Comparison of ENCODE assay signal across 8 cellular contexts in genomic region chr10:72320676-72321247, GRCh38. TPM values are rescaled to one million over a fixed set of nuclear protein-coding genes. Genes with fewer than 3 reads are reported as not detected.
DNase-seq lines count a peak whose midpoint lies in the region; ATAC-seq lines count a peak whose summit lies in the region.

No MANE protein-coding gene starts in this region.

- no peaks in the 10 kb centered on the region for H4K20me1 ChIP-seq in BLaER1 treated with 17β-estradiol and CSF1 and Interleukin-3, amounts not matched to agents 10 nM and 100 nM

- DNase-seq in NCI-H345 treated with DMSO at 0.1 percent for 48 hours (lab: John Stamatoyannopoulos, UW; ENCODE audit: unreplicated experiment) (peak; percentile 13), dermis blood vessel endothelial cell (peak; percentile 87), medulla oblongata (ENCODE audit: extremely low spot score) (peak; percentile 57)
- DNase-seq in stimulated activated naive CD8-positive, alpha-beta T cell treated with anti-CD3 and anti-CD28 coated beads, Interleukin-15, Interleukin-2, amounts not matched to agents 100 U/mL and 50 U/mL, for 24 hours, result peak; percentile 81

- H3K9me3 ChIP-seq in BLaER1 treated with 17β-estradiol and CSF1 and Interleukin-3, amounts not matched to agents 10 nM and 100 nM (replicated peaks in 1 of 11), result 0 out of 22 replicates have a peak, but pooled peaks cover 0 to 3% (median 0%) of the 10 kb centered on the region in 11 experiments

- H3K4me1 ChIP-seq in BLaER1 treated with 17β-estradiol and CSF1 and Interleukin-3, amounts not matched to agents 10 nM and 100 nM, result peaks cover 91 to 98% (median 95%) of the 10 kb centered on the region in 10 experiments

- peak overlapping the region; percentile 89 to 98 (median 95) for H3K4me2 ChIP-seq in BLaER1 treated with 17β-estradiol and CSF1 and Interleukin-3, amounts not matched to agents 10 nM and 100 nM

- peak overlapping the region in 9 of 10 experiments; percentile 12 to 66 (median 51); a peak in 12 of 20 replicates for H3K4me3 ChIP-seq in BLaER1 treated with 17β-estradiol and CSF1 and Interleukin-3, amounts not matched to agents 10 nM and 100 nM

- H3K27me3 ChIP-seq in BLaER1 treated with 17β-estradiol and CSF1 and Interleukin-3, amounts not matched to agents 10 nM and 100 nM, result no peaks in the 10 kb centered on the region

- peak overlapping the region; percentile 91 to 99 (median 99) for H3K27ac ChIP-seq in BLaER1 treated with 17β-estradiol and CSF1 and Interleukin-3, amounts not matched to agents 10 nM and 100 nM

- H3K9ac ChIP-seq in BLaER1 treated with 17β-estradiol and CSF1 and Interleukin-3, amounts not matched to agents 10 nM and 100 nM, result peak overlapping the region; percentile 88 to 95 (median 92)

- H3K36me3 ChIP-seq in BLaER1 treated with 17β-estradiol and CSF1 and Interleukin-3, amounts not matched to agents 10 nM and 100 nM, result no peaks in the 10 kb centered on the region

- ATAC-seq in GM19043 (IDR thresholded peaks at IDR 0.05; ENCODE audit: low read depth, unreplicated experiment) (peak; percentile 67), HG03135 (IDR thresholded peaks at IDR 0.05; ENCODE audit: unreplicated experiment) (peak; percentile 66)
- ATAC-seq in activated CD4-positive, CD25-positive, alpha-beta regulatory T cell treated with anti-CD3 and anti-CD28 coated beads, Interleukin-2, amount 50 U/mL, for 24 hours, result peak; percentile 74 to 77
- ATAC-seq in stimulated activated naive CD8-positive, alpha-beta T cell treated with anti-CD3 and anti-CD28 coated beads, Interleukin-15, Interleukin-2, amounts not matched to agents 100 U/mL and 50 U/mL, for 24 hours, result peak; percentile 80

RNA-seq across cellular contexts. Expression of gene DNAJB12, which starts 34.0 kb away (rescaled TPM):
- 25.9 and 35.9 TPM in 2 replicates for total RNA-seq in dermis blood vessel endothelial cell

RNA-seq across cellular contexts. Expression of gene DDIT4, which starts 47.0 kb away (rescaled TPM):
- total RNA-seq in dermis blood vessel endothelial cell, result 146 and 173 TPM in 2 replicates

Comparison
In these comparisons a context has a peak if more than half of its experiments do, and no peak if none do; other contexts are left out.
1. Peak in every context shown above with its lines: DNase-seq, ATAC-seq, H3K4me3 ChIP-seq and H3K27ac ChIP-seq.
2. DNase-seq: peak in every context shown above with its lines; median percentile 87 in dermis blood vessel endothelial cell; 81 in stimulated activated naive CD8-positive, alpha-beta T cell treated with anti-CD3 and anti-CD28 coated beads, Interleukin-15, Interleukin-2, amounts not matched to agents 100 U/mL and 50 U/mL, for 24 hours; 57 in medulla oblongata; 13 in NCI-H345 treated with DMSO at 0.1 percent for 48 hours.